19 cellular contexts compared by ENCODE assay signal in the genomic region with DNA sequence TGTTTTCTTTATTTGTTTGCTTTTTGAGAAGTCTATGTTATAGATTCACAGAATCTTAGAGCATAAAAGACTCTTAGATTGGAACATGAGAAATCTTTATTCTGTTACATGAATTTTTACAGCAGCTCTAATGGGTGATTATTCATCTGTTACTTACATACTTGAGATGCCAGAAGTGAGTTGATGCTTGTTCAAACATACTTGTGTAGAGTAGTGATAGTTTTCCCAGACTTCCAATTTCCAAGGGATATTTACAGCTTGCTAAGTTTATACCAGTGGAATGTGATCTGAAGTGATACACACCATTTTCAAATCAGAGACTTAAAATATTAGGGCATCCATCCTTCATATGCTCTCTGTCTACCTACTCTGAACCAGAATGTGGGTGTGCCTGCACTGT.
DNase-seq lines count a peak whose midpoint lies in the region; ATAC-seq and TF ChIP-seq lines count a peak whose summit lies in the region.
"Had no signal": no experiment of that assay in that cellular context is flagged by ENCODE, and none has a peak within 500 bp of the region (broad histone marks: within the 10 kb centered on the region; RNA-seq: fewer than 3 reads in every experiment).

No MANE protein-coding gene starts in this region.

- H4K8ac ChIP-seq in H9 (replicated peaks; ENCODE audit: insufficient read length, low read depth, low read length) = no peak overlapping the region

- H3K9me3 Mint-ChIP-seq in H9 (no peaks in the 10 kb centered on the region), osteocyte (ENCODE audit: unreplicated experiment) (peaks cover 11% of the 10 kb centered on the region)
- no peaks in the 10 kb centered on the region for H3K9me3 Mint-ChIP-seq in activated CD4-positive, alpha-beta memory T cell treated with anti-CD3 and anti-CD28 coated beads, Interleukin-2, amount 10 ng/mL, durations not matched to agents 7 days and 5 days
- no peaks in the 10 kb centered on the region for H3K9me3 Mint-ChIP-seq in activated T-cell treated with anti-CD3 and anti-CD28 coated beads, Interleukin-2, amount 50 U/mL, for 72 hours
- H3K9me3 Mint-ChIP-seq: T-helper 1 cell treated with Interleukin-12 subunit alpha and Interleukin-12 subunit beta and Interleukin-4 antibody, amounts not matched to agents 30 μg/mL and 1 μg/mL, for 36 hours had no signal

- no peak overlapping the region for H3K4ac ChIP-seq in H9 (ENCODE audit: low read depth, low read length)

- no peak overlapping the region for H3K14ac ChIP-seq in H9 (ENCODE audit: insufficient read depth, low read length)

- H2BK12ac ChIP-seq in H9 (ENCODE audit: insufficient read length, low read depth, low read length) = no peak overlapping the region

- no peak overlapping the region for H2BK5ac ChIP-seq in H9 (ENCODE audit: insufficient read length, low read length)

- H2AFZ ChIP-seq in H9 (ENCODE audit: low read length) = no peak overlapping the region

- CTCF ChIA-PET in activated CD4-positive, alpha-beta memory T cell treated with anti-CD3 and anti-CD28 coated beads, Interleukin-2, amount 10 ng/mL, durations not matched to agents 7 days and 5 days (lab: Charles Lee) = no interaction called here

- no peak overlapping the region for H2BK15ac ChIP-seq in H9 (ENCODE audit: low read depth, low read length)

- H2BK20ac ChIP-seq in H9 (ENCODE audit: low read depth, low read length, poor library complexity, severe bottlenecking) = no peak overlapping the region

- H3K36me3 Mint-ChIP-seq in H9 (ENCODE audit: insufficient read depth in 1 of 3, low read depth in 3 of 3) (no peaks in the 10 kb centered on the region), osteocyte (ENCODE audit: unreplicated experiment) (peaks cover 5% of the 10 kb centered on the region)
- no peaks in the 10 kb centered on the region for H3K36me3 Mint-ChIP-seq in activated CD4-positive, alpha-beta memory T cell treated with anti-CD3 and anti-CD28 coated beads, Interleukin-2, amount 10 ng/mL, durations not matched to agents 7 days and 5 days (ENCODE audit: low read depth)
- H3K36me3 Mint-ChIP-seq in activated T-cell treated with anti-CD3 and anti-CD28 coated beads, Interleukin-2, amount 50 U/mL, for 72 hours (ENCODE audit: insufficient read depth in 2 of 2) = no peaks in the 10 kb centered on the region
- H3K36me3 Mint-ChIP-seq: naive B cell had no signal

- H4K20me1 ChIP-seq in H9 (ENCODE audit: control insufficient read depth, insufficient read depth, insufficient read length) = no peaks in the 10 kb centered on the region

- no peak overlapping the region for H3K23ac ChIP-seq in H9 (ENCODE audit: insufficient read length, low read depth, low read length)

- POLR2A ChIA-PET in activated CD4-positive, alpha-beta memory T cell treated with anti-CD3 and anti-CD28 coated beads, Interleukin-2, amount 10 ng/mL, durations not matched to agents 7 days and 5 days (lab: Charles Lee) = no interaction called here

- H3K4me1 Mint-ChIP-seq in H9 (peaks cover 0 to 5% of the 10 kb centered on the region in 2 experiments; a peak in 2 of 4 replicates), osteocyte (ENCODE audit: unreplicated experiment) (peaks cover 24% of the 10 kb centered on the region)
- H3K4me1 Mint-ChIP-seq in activated CD4-positive, alpha-beta memory T cell treated with anti-CD3 and anti-CD28 coated beads, Interleukin-2, amount 10 ng/mL, durations not matched to agents 7 days and 5 days = no peaks in the 10 kb centered on the region
- H3K4me1 Mint-ChIP-seq in activated T-cell treated with anti-CD3 and anti-CD28 coated beads, Interleukin-2, amount 50 U/mL, for 72 hours (ENCODE audit: low read depth) = no peaks in the 10 kb centered on the region
- H3K4me1 Mint-ChIP-seq: naive B cell had no signal

- no peak for TF ChIP-seq CTCF in H9 (conservative IDR thresholded peaks at IDR 0.05)
- no peak for TF ChIP-seq CTCF in foreskin keratinocyte (conservative IDR thresholded peaks at IDR 0.05)
- no peak for TF ChIP-seq CTCF in osteocyte (IDR thresholded peaks at IDR 0.05)

- H4K91ac ChIP-seq in H9 (ENCODE audit: insufficient read length, low read depth, low read length) = no peak overlapping the region

- no peak overlapping the region for H3K4me3 Mint-ChIP-seq in H9
- no peak overlapping the region for H3K4me3 Mint-ChIP-seq in osteocyte (ENCODE audit: unreplicated experiment)
- H3K4me3 Mint-ChIP-seq in activated CD4-positive, alpha-beta memory T cell treated with anti-CD3 and anti-CD28 coated beads, Interleukin-2, amount 10 ng/mL, durations not matched to agents 7 days and 5 days = no peak overlapping the region
- H3K4me3 Mint-ChIP-seq in activated T-cell treated with anti-CD3 and anti-CD28 coated beads, Interleukin-2, amount 50 U/mL, for 72 hours = no peak overlapping the region
- H3K4me3 Mint-ChIP-seq: naive B cell; T-helper 1 cell treated with Interleukin-12 subunit alpha and Interleukin-12 subunit beta and Interleukin-4 antibody, amounts not matched to agents 30 μg/mL and 1 μg/mL, for 36 hours had no signal

- no peaks in the 10 kb centered on the region for H3K79me2 ChIP-seq in H9 (ENCODE audit: insufficient read depth, low read length)

- no peak for DNase-seq in H9
- DNase-seq in amniotic epithelial cell (ENCODE audit: low read depth) = peak; percentile 5
- peak; percentile 68 to 85 for DNase-seq in foreskin keratinocyte
- DNase-seq in osteocyte (ENCODE audit: extremely low spot score, unreplicated experiment) = no peak
- no peak for DNase-seq in activated CD4-positive, alpha-beta memory T cell treated with anti-CD3 and anti-CD28 coated beads, Interleukin-2, amount 10 ng/mL, durations not matched to agents 7 days and 5 days
- no peak for DNase-seq in A172 (ENCODE audit: low spot score)
- DNase-seq in activated T-cell treated with anti-CD3 and anti-CD28 coated beads, Interleukin-2, amount 50 U/mL, for 72 hours = no peak
- no peak for DNase-seq in LoVo (ENCODE audit: low spot score)
- DNase-seq: activated CD4-positive, alpha-beta T cell treated with anti-CD3 and anti-CD28 coated beads, Interleukin-2, amount 50 U/mL, for 1 hour; activated naive CD4-positive, alpha-beta T cell; anterior cingulate cortex; DMS 273 treated with DMSO at 0.1 percent for 48 hours; heart right ventricle; IMR-90; lower lobe of right lung; naive B cell; right cardiac atrium; SJCRH30 had no signal

- H3K27me3 ChIP-seq in H9 (ENCODE audit: insufficient read depth, low read length) (no peaks in the 10 kb centered on the region), foreskin keratinocyte (no peaks in the 10 kb centered on the region)
- H3K27me3 ChIP-seq: heart right ventricle, SJCRH30 had no signal

- H2BK120ac ChIP-seq in H9 (ENCODE audit: low read depth, low read length, poor library complexity, severe bottlenecking) = no peak overlapping the region

- no peak overlapping the region for H3T11ph ChIP-seq in H9 (ENCODE audit: low read length)

- H3K9ac ChIP-seq in H9 (ENCODE audit: extremely low read depth, insufficient read length, low read length) = no peak overlapping the region

- no peak overlapping the region for H3K4me2 ChIP-seq in H9 (ENCODE audit: insufficient read depth, insufficient read length, low read length)

- H3K27ac Mint-ChIP-seq in H9 = peak overlapping the region in 2 of 3 experiments; percentile 10 to 38; a peak in 2 of 7 replicates
- H3K27ac Mint-ChIP-seq in osteocyte (ENCODE audit: unreplicated experiment) = peak overlapping the region; percentile 80
- H3K27ac Mint-ChIP-seq in activated CD4-positive, alpha-beta memory T cell treated with anti-CD3 and anti-CD28 coated beads, Interleukin-2, amount 10 ng/mL, durations not matched to agents 7 days and 5 days = no peak overlapping the region
- H3K27ac Mint-ChIP-seq in activated T-cell treated with anti-CD3 and anti-CD28 coated beads, Interleukin-2, amount 50 U/mL, for 72 hours = no peak overlapping the region
- H3K27ac Mint-ChIP-seq: naive B cell; T-helper 1 cell treated with Interleukin-12 subunit alpha and Interleukin-12 subunit beta and Interleukin-4 antibody, amounts not matched to agents 30 μg/mL and 1 μg/mL, for 36 hours had no signal

- no peaks in the 10 kb centered on the region; the same call in 1 of the 2 replicates for H3K27me3 Mint-ChIP-seq in H9 (ENCODE audit: low read depth)
- H3K27me3 Mint-ChIP-seq in osteocyte (ENCODE audit: unreplicated experiment) = no peaks in the 10 kb centered on the region
- no peaks in the 10 kb centered on the region for H3K27me3 Mint-ChIP-seq in activated CD4-positive, alpha-beta memory T cell treated with anti-CD3 and anti-CD28 coated beads, Interleukin-2, amount 10 ng/mL, durations not matched to agents 7 days and 5 days
- H3K27me3 Mint-ChIP-seq in activated T-cell treated with anti-CD3 and anti-CD28 coated beads, Interleukin-2, amount 50 U/mL, for 72 hours (ENCODE audit: low read depth) = no peaks in the 10 kb centered on the region
- H3K27me3 Mint-ChIP-seq: naive B cell had no signal

- H3K4me1 ChIP-seq in H9 (ENCODE audit: insufficient read depth, low read length) (no peaks in the 10 kb centered on the region), foreskin keratinocyte (peaks cover 18% of the 10 kb centered on the region)
- H3K4me1 ChIP-seq: heart right ventricle, lower lobe of right lung, SJCRH30 had no signal

- no peak overlapping the region for H3K56ac ChIP-seq in H9 (ENCODE audit: insufficient read length, low read depth, low read length)

- H3K79me1 ChIP-seq in H9 (ENCODE audit: insufficient read depth, low read depth, low read length, poor library complexity, severe bottlenecking) = no peaks in the 10 kb centered on the region

- H3K23me2 ChIP-seq in H9 (ENCODE audit: insufficient read length, low read depth, low read length, poor library complexity, severe bottlenecking) = no peaks in the 10 kb centered on the region

- no peak overlapping the region for H3K27ac ChIP-seq in H9 (ENCODE audit: insufficient read length, low read depth, low read length)
- peak overlapping the region; percentile 13 for H3K27ac ChIP-seq in foreskin keratinocyte
- H3K27ac ChIP-seq: heart right ventricle, lower lobe of right lung, SJCRH30 had no signal

- ATAC-seq in foreskin keratinocyte = peak; percentile 80
- ATAC-seq in activated T-cell treated with anti-CD3 and anti-CD28 coated beads, Interleukin-2, amount 50 U/mL, for 72 hours (replicated peaks in 1 of 2) = no peak
- ATAC-seq: heart right ventricle, right cardiac atrium had no signal

- no peak overlapping the region for H2AK5ac ChIP-seq in H9 (ENCODE audit: insufficient read length, low read length)

- H4K5ac ChIP-seq in H9 (ENCODE audit: insufficient read length, low read depth, low read length) = no peak overlapping the region

- no peaks in the 10 kb centered on the region for H3K9me3 ChIP-seq in H9 (ENCODE audit: control insufficient read depth, low read depth, low read length)
- H3K9me3 ChIP-seq: lower lobe of right lung, SJCRH30 had no signal

- H3K18ac ChIP-seq in H9 (ENCODE audit: insufficient read length, low read depth, low read length) = no peak overlapping the region

Comparison
In these comparisons a context has a peak if more than half of its experiments do, and no peak if none do; other contexts are left out.
1. DNase-seq: peak in amniotic epithelial cell (single experiment) and foreskin keratinocyte (2 of 2); none in H9 (single experiment), osteocyte (single experiment), activated CD4-positive, alpha-beta memory T cell treated with anti-CD3 and anti-CD28 coated beads, Interleukin-2, amount 10 ng/mL, durations not matched to agents 7 days and 5 days (single experiment), A172 (single experiment), activated T-cell treated with anti-CD3 and anti-CD28 coated beads, Interleukin-2, amount 50 U/mL, for 72 hours (0 of 2) and LoVo (single experiment).
2. H3K27ac Mint-ChIP-seq: peak in H9 (2 of 3) and osteocyte (single experiment); none in activated CD4-positive, alpha-beta memory T cell treated with anti-CD3 and anti-CD28 coated beads, Interleukin-2, amount 10 ng/mL, durations not matched to agents 7 days and 5 days (single experiment) and activated T-cell treated with anti-CD3 and anti-CD28 coated beads, Interleukin-2, amount 50 U/mL, for 72 hours (single experiment).